In genomic region chr3:127670761-127671522, GRCh38 we compare ENCODE assay signal across 12 cellular contexts. TPM values are rescaled to one million over a fixed set of nuclear protein-coding genes. Genes with fewer than 3 reads are reported as not detected.
DNase-seq lines count a peak whose midpoint lies in the region; ATAC-seq, FAIRE-seq and TF ChIP-seq lines count a peak whose summit lies in the region.
"Had no signal": no experiment of that assay in that cellular context is flagged by ENCODE, and none has a peak within 500 bp of the region (broad histone marks: within the 10 kb centered on the region; RNA-seq: fewer than 3 reads in every experiment).

No MANE protein-coding gene starts in this region.

- no peaks in the 10 kb centered on the region for H4K20me1 ChIP-seq in KMS-11 (ENCODE audit: insufficient read depth)
- H4K20me1 ChIP-seq in GM12878 (ENCODE audit: control insufficient read depth, insufficient read depth): no peaks in the 10 kb centered on the region

- TF ChIP-seq CTCF in CD8-positive, alpha-beta T cell (IDR thresholded peaks at IDR 0.05): no peak
- TF ChIP-seq CTCF in KMS-11 (conservative IDR thresholded peaks at IDR 0.05; ENCODE audit: low read depth, low read length): no peak
- no peak for TF ChIP-seq CTCF in GM12878 (IDR thresholded peaks at IDR 0.05 in 2 of 3, conservative IDR thresholded peaks at IDR 0.05 in 1 of 3; ENCODE audit: control insufficient read depth in 2 of 3, extremely low read depth in 1 of 3, insufficient read depth in 1 of 3, low read depth in 3 of 3, low read length in 3 of 3)
- TF ChIP-seq CTCF in neural crest cell (conservative IDR thresholded peaks at IDR 0.05): no peak
- TF ChIP-seq CTCF in D721Med (IDR thresholded peaks at IDR 0.05; ENCODE audit: insufficient read depth, missing control alignments): no peak

- 87% methylated on average over 19 of the region's 20 CpGs for WGBS in GM12878 (ENCODE audit: insufficient coverage, insufficient replicate concordance, low lambda C conversion rate, missing lambda C conversion rate)

- CTCF ChIA-PET in CD8-positive, alpha-beta T cell (lab: Charles Lee): interaction anchor here (1.2 kb wide), 1 partner anchor 19 kb away, joined by 3 read pairs; no protein-coding TSS in a partner anchor
- CTCF ChIA-PET in GM12878 (lab: Yijun Ruan, JAX): no interaction called here

- TF ChIP-seq POLR2A in GM12878 (IDR thresholded peaks at IDR 0.05; ENCODE audit: low read depth, low read length): no peak

- peaks cover 9% of the 10 kb centered on the region for H3K36me3 Mint-ChIP-seq in CD8-positive, alpha-beta T cell
- peaks cover 11% of the 10 kb centered on the region for H3K36me3 Mint-ChIP-seq in neural crest cell (ENCODE audit: low read depth)

- no peaks in the 10 kb centered on the region for H3K9me3 ChIP-seq in CD8-positive, alpha-beta T cell (ENCODE audit: low read length)
- no peaks in the 10 kb centered on the region for H3K9me3 ChIP-seq in GM12878 (replicated peaks; ENCODE audit: control insufficient read depth, insufficient read depth, low read length)
- H3K9me3 ChIP-seq: adrenal gland, heart left ventricle had no signal

- H3K4me1 Mint-ChIP-seq in CD8-positive, alpha-beta T cell (ENCODE audit: low read depth): peaks cover 27% of the 10 kb centered on the region
- H3K4me1 Mint-ChIP-seq in neural crest cell: peaks cover 18% of the 10 kb centered on the region

- no peak overlapping the region for H3K4me3 ChIP-seq in CD8-positive, alpha-beta T cell (ENCODE audit: low read depth, low read length)
- H3K4me3 ChIP-seq in KMS-11 (IDR thresholded peaks at IDR 0.05; ENCODE audit: insufficient read depth, low read depth, low read length) (no peak overlapping the region), GM12878 (no peak overlapping the region; the same call in 1 of the 2 replicates)

- no peak for TF ChIP-seq EP300 in GM12878 (IDR thresholded peaks at IDR 0.05; ENCODE audit: borderline replicate concordance in 1 of 2, control insufficient read depth in 1 of 2, low read depth in 2 of 2, low read length in 2 of 2)

- no TSS peak for BruUV-seq in GM12878 (replicated peaks; lab: Mats Ljungman, UMichigan)

- peak in 1 of 7 experiments; percentile 48 for DNase-seq in CD8-positive, alpha-beta T cell
- no peak for DNase-seq in GM12878 (ENCODE audit: low read depth, low spot score)
- no peak for DNase-seq in neural crest cell (ENCODE audit: low read depth, low spot score)
- no peak for DNase-seq in NCI-H187 (lab: John Stamatoyannopoulos, UW)
- no peak for DNase-seq in NCI-H2227 (lab: John Stamatoyannopoulos, UW; ENCODE audit: unreplicated experiment)
- DNase-seq in D721Med (ENCODE audit: insufficient read length, low spot score): no peak
- DNase-seq: mesendoderm, NCI-H1930 had no signal

- TF ChIP-seq RAD21 in GM12878 (IDR thresholded peaks at IDR 0.05; ENCODE audit: insufficient read depth, low read depth, low read length): no peak

- H3K79me2 ChIP-seq in KMS-11 (ENCODE audit: insufficient read depth, low read depth) (no peaks in the 10 kb centered on the region), GM12878 (ENCODE audit: control insufficient read depth, insufficient read depth, low read length) (peaks cover 7% of the 10 kb centered on the region)

- H3K4me1 ChIP-seq in CD8-positive, alpha-beta T cell (ENCODE audit: insufficient read depth, low read length): peaks cover 31% of the 10 kb centered on the region
- peaks cover 13% of the 10 kb centered on the region for H3K4me1 ChIP-seq in KMS-11 (ENCODE audit: low read depth, poor library complexity, severe bottlenecking)
- peaks cover 11% of the 10 kb centered on the region; the same call in 1 of the 2 replicates for H3K4me1 ChIP-seq in GM12878 (ENCODE audit: control insufficient read depth, insufficient read depth, low read length)

- RAD21 ChIA-PET in GM12878 (lab: Charles Lee; ENCODE audit: unreplicated experiment): interaction anchor here (1.6 kb wide), 1 partner anchor 152 kb away, joined by 4 read pairs; no protein-coding TSS in a partner anchor

- ATAC-seq in CD8-positive, alpha-beta T cell: no peak
- ATAC-seq in GM12878: no peak
- no peak for ATAC-seq in HG03280 (IDR thresholded peaks at IDR 0.05; ENCODE audit: unreplicated experiment)
- ATAC-seq: heart left ventricle had no signal

- H3K9ac ChIP-seq in KMS-11 (no peak overlapping the region), GM12878 (ENCODE audit: control insufficient read depth, insufficient read depth, low read length) (no peak overlapping the region)

- H3K27ac Mint-ChIP-seq in CD8-positive, alpha-beta T cell: peak overlapping the region; percentile 71
- peak overlapping the region; percentile 81 for H3K27ac Mint-ChIP-seq in neural crest cell (ENCODE audit: unreplicated experiment)

- H2AFZ ChIP-seq in KMS-11 (ENCODE audit: low read depth) (no peak overlapping the region), GM12878 (ENCODE audit: control insufficient read depth, low read depth, low read length) (no peak overlapping the region)

- FAIRE-seq in GM12878 (lab: Jason Lieb, UNC) (no peak), D721Med (lab: Jason Lieb, UNC) (no peak)

- no peaks in the 10 kb centered on the region for H3K36me3 ChIP-seq in CD8-positive, alpha-beta T cell (ENCODE audit: insufficient read depth, low read length)
- no peaks in the 10 kb centered on the region for H3K36me3 ChIP-seq in KMS-11 (ENCODE audit: insufficient read depth)
- H3K36me3 ChIP-seq in GM12878 (ENCODE audit: control insufficient read depth in 2 of 2, insufficient read depth in 2 of 2, low read length in 1 of 2): no peaks in the 10 kb centered on the region
- H3K36me3 ChIP-seq: adrenal gland had no signal

- no peaks in the 10 kb centered on the region for H3K27me3 ChIP-seq in CD8-positive, alpha-beta T cell (ENCODE audit: insufficient read depth, low read length)
- H3K27me3 ChIP-seq in KMS-11 (ENCODE audit: insufficient read depth, low read depth): no peaks in the 10 kb centered on the region
- no peaks in the 10 kb centered on the region for H3K27me3 ChIP-seq in GM12878 (replicated peaks in 1 of 2; ENCODE audit: control insufficient read depth in 2 of 2, insufficient read depth in 2 of 2, low read length in 1 of 2)
- H3K27me3 ChIP-seq: adrenal gland, heart left ventricle had no signal

- POLR2A ChIA-PET in CD8-positive, alpha-beta T cell (lab: Charles Lee): interaction anchor here (1.8 to 2.0 kb wide), 2 partner anchors 12 to 81 kb away, joined by 8 to 11 read pairs; partner anchors contain the start of gene TPRA1
- POLR2A ChIA-PET in GM12878 (lab: Charles Lee): interaction anchor here (0.6 kb wide), 1 partner anchor 80 kb away, joined by 3 read pairs; the partner anchor contains the start of gene TPRA1

- SMC1A ChIA-PET in GM12878 (lab: Charles Lee; ENCODE audit: uncharacterized antibody, unreplicated experiment): interaction anchor here (1.3 to 1.6 kb wide), 2 partner anchors 144 to 152 kb away, joined by 3 read pairs; no protein-coding TSS in a partner anchor

- peak overlapping the region; percentile 92 for H3K4me3 Mint-ChIP-seq in CD8-positive, alpha-beta T cell
- H3K4me3 Mint-ChIP-seq in neural crest cell: peak overlapping the region; percentile 88

- no peaks in the 10 kb centered on the region for H3K9me3 Mint-ChIP-seq in CD8-positive, alpha-beta T cell
- no peaks in the 10 kb centered on the region for H3K9me3 Mint-ChIP-seq in neural crest cell

- H3K4me2 ChIP-seq in KMS-11 (0 out of 2 replicates have a peak overlapping the region, but pooled peaks have one; percentile 99), GM12878 (ENCODE audit: control insufficient read depth, insufficient read depth) (peak overlapping the region; percentile 99; the same call in 1 of the 2 replicates)

- H3K27me3 Mint-ChIP-seq in CD8-positive, alpha-beta T cell (ENCODE audit: low read depth): no peaks in the 10 kb centered on the region
- peaks cover 14% of the 10 kb centered on the region for H3K27me3 Mint-ChIP-seq in neural crest cell (ENCODE audit: low read depth)

- intact Hi-C loops in CD8-positive, alpha-beta T cell (cut with DNase I, micrococcal nuclease): loop anchor here (1.0 to 10.0 kb wide), 10 partner anchors 73 to 1756 kb away; partner anchors contain the start of genes CHCHD6 (in 2 of the 2), ZXDC (in 2 of the 2), EEFSEC (in 1 of the 2) and MCM2 (in 1 of the 2)
- intact Hi-C loops in GM12878 (cut with micrococcal nuclease; ENCODE audit: unreplicated experiment): no loop called here

- in situ Hi-C loops in GM12878 (cut with MboI): no loop called here

- H3K27ac ChIP-seq in CD8-positive, alpha-beta T cell (ENCODE audit: low read depth, low read length): no peak overlapping the region
- no peak overlapping the region for H3K27ac ChIP-seq in KMS-11
- H3K27ac ChIP-seq in GM12878 (ENCODE audit: control insufficient read depth, insufficient read depth): no peak overlapping the region

RNA-seq across cellular contexts. Expression of gene ABTB1, which starts 1.8 kb away (rescaled TPM):
- 10 to 100 TPM; 86.0 to 88.1 TPM for total RNA-seq in CD8-positive, alpha-beta T cell
- total RNA-seq in GM12878 (2013; cell fraction: nucleolus; rRNA removed): 15.1 and 16.1 TPM in 2 replicates
- 5.7 and 7.1 TPM in 2 replicates for total RNA-seq in GM12878 (2014; rRNA removed)
- 1.9 and 2.1 TPM in 2 replicates for total RNA-seq in GM12878 (2014; rRNA removed; fragmentation: Illumina TruSeq; extraction: Trizol)
- 10.1 and 10.6 TPM in 2 replicates for total RNA-seq in GM12878 (2021)
- polyA plus RNA-seq in GM12878 (2011; ENCODE audit: low read depth): 5.6 TPM
- 4.1 and 7.2 TPM in 2 replicates for polyA plus RNA-seq in GM12878 (2011; rRNA removed)
- polyA plus RNA-seq in GM12878 (2011; cell fraction: cytosol; rRNA removed): 8.9 and 12.4 TPM in 2 replicates
- polyA plus RNA-seq in GM12878 (2011; cell fraction: nucleus; rRNA removed): 53.7 and 56.1 TPM in 2 replicates
- 13.6 and 13.8 TPM in 2 replicates for polyA plus RNA-seq in GM12878 (2012)
- 1.0 and 2.4 TPM in 2 replicates for polyA plus RNA-seq in GM12878 (2014; fragmentation: Illumina TruSeq; extraction: Trizol)
- polyA plus RNA-seq in GM12878 (2014; fragmentation: Nextera tagmentation; extraction: Ambion mirVana): under 1 TPM; 0.11 to 0.31 TPM
- 10.2 and 12.9 TPM in 2 replicates for polyA plus RNA-seq in GM12878 (2014; rRNA removed)
- 1 to 10 TPM; 7.7 to 9.2 TPM for polyA plus RNA-seq in GM12878 (2016; fragmentation: Nextera tagmentation; extraction: Ambion mirVana)
- polyA minus RNA-seq in GM12878 (2011; rRNA and poly(A)+ RNA removed): 6.8 and 8.2 TPM in 2 replicates
- polyA minus RNA-seq in GM12878 (2011; cell fraction: cytosol; rRNA and poly(A)+ RNA removed): 1.9 and 5.0 TPM in 2 replicates
- polyA minus RNA-seq in GM12878 (2011; cell fraction: nucleus; rRNA and poly(A)+ RNA removed): 9.6 and 12.6 TPM in 2 replicates
- 6.8 and 7.2 TPM in 2 replicates for total RNA-seq in neural crest cell

RNA-seq across cellular contexts. Expression of gene PODXL2, which starts 42.0 kb away (rescaled TPM):
- 1 to 10 TPM; 2.7 to 3.2 TPM for total RNA-seq in CD8-positive, alpha-beta T cell
- total RNA-seq in GM12878 (2013; cell fraction: nucleolus; rRNA removed): not detected in 2 replicates
- total RNA-seq in GM12878 (2014; rRNA removed) (21.0 and 24.3 TPM in 2 replicates), GM12878 (2014; rRNA removed; fragmentation: Illumina TruSeq; extraction: Trizol) (12.4 and 13.2 TPM in 2 replicates), GM12878 (2021) (22.2 and 24.4 TPM in 2 replicates), neural crest cell (70.8 and 74.0 TPM in 2 replicates)
- polyA plus RNA-seq in GM12878 (2011; ENCODE audit: low read depth): 0.43 TPM
- polyA plus RNA-seq in GM12878 (2011; rRNA removed) (not detected in 2 replicates), GM12878 (2014; fragmentation: Illumina TruSeq; extraction: Trizol) (6.9 and 10.3 TPM in 2 replicates), GM12878 (2014; fragmentation: Nextera tagmentation; extraction: Ambion mirVana) (under 1 TPM in 1 of 2 experiments, not detected in 1; 0.03 TPM), GM12878 (2014; rRNA removed) (22.5 and 25.4 TPM in 2 replicates), GM12878 (2016; fragmentation: Nextera tagmentation; extraction: Ambion mirVana) (10 to 100 TPM; 12.0 to 14.0 TPM)
- not detected in 2 replicates for polyA plus RNA-seq in GM12878 (2011; cell fraction: cytosol; rRNA removed)
- polyA plus RNA-seq in GM12878 (2011; cell fraction: nucleus; rRNA removed): not detected in 2 replicates
- polyA plus RNA-seq in GM12878 (2012): 1.3 and 2.1 TPM in 2 replicates
- not detected in 2 replicates for polyA minus RNA-seq in GM12878 (2011; rRNA and poly(A)+ RNA removed)
- polyA minus RNA-seq in GM12878 (2011; cell fraction: cytosol; rRNA and poly(A)+ RNA removed): 0.62 TPM in 1 of 2 replicates, not detected in the other
- polyA minus RNA-seq in GM12878 (2011; cell fraction: nucleus; rRNA and poly(A)+ RNA removed): 0.19 TPM in 1 of 2 replicates, not detected in the other

Comparison
In these comparisons a context has a peak if more than half of its experiments do, and no peak if none do; other contexts are left out.
1. RNA of gene ABTB1, which starts 1.8 kb away (total RNA-seq): 86.0 to 88.1 TPM in CD8-positive, alpha-beta T cell; 6.8 to 7.2 TPM in neural crest cell and 1.9 to 16.1 TPM in GM12878; every median in the first group is over 4 times any median in the second.